Comparison of ENCODE assay signal across 10 cellular contexts in the genomic region with DNA sequence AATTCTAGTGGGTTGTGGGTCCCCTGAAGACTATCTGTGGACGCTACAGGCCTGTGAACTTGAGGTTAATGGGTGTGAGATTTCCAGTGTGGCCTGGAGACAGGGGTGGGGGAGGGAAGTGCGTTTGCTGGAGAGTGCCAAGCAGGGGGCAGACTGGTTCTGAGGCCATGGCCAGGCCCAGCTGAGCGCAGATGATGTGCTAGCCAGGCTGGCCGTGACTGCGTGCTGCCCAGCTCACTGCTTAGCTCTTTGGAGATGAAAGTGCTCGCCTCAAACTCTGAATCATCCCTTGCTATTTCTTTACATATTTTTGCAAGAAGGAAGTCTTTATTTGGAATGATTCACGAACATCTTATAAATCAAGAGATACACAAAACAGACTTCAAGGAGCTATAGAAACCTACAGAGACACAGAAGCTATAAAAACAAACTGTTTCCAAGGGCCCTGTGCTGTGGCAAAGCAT.
DNase-seq lines count a peak whose midpoint lies in the region; ATAC-seq, FAIRE-seq and TF ChIP-seq lines count a peak whose summit lies in the region.
"Had no signal": no experiment of that assay in that cellular context is flagged by ENCODE, and none has a peak within 500 bp of the region (broad histone marks: within the 10 kb centered on the region; RNA-seq: fewer than 3 reads in every experiment).

No MANE protein-coding gene starts in this region.

- ATAC-seq in GM23338 (peak; percentile 67), HG03442 (IDR thresholded peaks at IDR 0.05; ENCODE audit: unreplicated experiment) (no peak)

- H3K4me1 ChIP-seq in GM23338 (ENCODE audit: insufficient read depth) (peaks cover 6% of the 10 kb centered on the region; the same call in 1 of the 2 replicates), adipocyte (ENCODE audit: control insufficient read depth, insufficient read depth, low read length) (no peaks in the 10 kb centered on the region), ovary (ENCODE audit: insufficient read depth) (no peaks in the 10 kb centered on the region)

- peaks cover 4% of the 10 kb centered on the region for H3K27me3 Mint-ChIP-seq in GM23338 (ENCODE audit: insufficient read depth, low read depth, poor library complexity)

- TF ChIP-seq CTCF in GM23338 (conservative IDR thresholded peaks at IDR 0.05; ENCODE audit: low read depth in 2 of 2) = no peak; a peak in 1 of 4 replicates
- TF ChIP-seq CTCF in ovary (IDR thresholded peaks at IDR 0.05) = no peak

- intact Hi-C loops in ovary (cut with DNase I) = no loop called here

- H3K36me3 ChIP-seq in GM23338 (ENCODE audit: insufficient read depth) = no peaks in the 10 kb centered on the region
- no peaks in the 10 kb centered on the region for H3K36me3 ChIP-seq in adipocyte (ENCODE audit: control insufficient read depth, insufficient read depth, low read length, severe bottlenecking)
- H3K36me3 ChIP-seq in ovary = no peaks in the 10 kb centered on the region
- H3K36me3 ChIP-seq: neutrophil had no signal

- no peak overlapping the region for H3K27ac Mint-ChIP-seq in GM23338

- H3K4me3 ChIP-seq in GM23338 = no peak overlapping the region
- no peak overlapping the region for H3K4me3 ChIP-seq in adipocyte (ENCODE audit: low read length)
- H3K4me3 ChIP-seq in ovary = no peak overlapping the region

- H2AFZ ChIP-seq in GM23338 = peak overlapping the region; percentile 57

- 19 to 29% (median 23%) methylated on average over 7 of the region's 7 CpGs for WGBS in ovary, 3 donors

- no peak for FAIRE-seq in frontal cortex (lab: Jason Lieb, UNC)

- no peaks in the 10 kb centered on the region; the same call in none of the 2 replicates for H3K9me2 ChIP-seq in GM23338 (ENCODE audit: insufficient read depth)

- no peaks in the 10 kb centered on the region for H3K27me3 ChIP-seq in GM23338 (ENCODE audit: insufficient read depth)
- H3K27me3 ChIP-seq in adipocyte (replicated peaks; ENCODE audit: control insufficient read depth, insufficient read depth, low read length) = peaks cover 5% of the 10 kb centered on the region
- no peaks in the 10 kb centered on the region for H3K27me3 ChIP-seq in ovary
- H3K27me3 ChIP-seq: neutrophil had no signal

- H3F3A ChIP-seq in GM23338 (replicated peaks; ENCODE audit: low read depth) = no peaks in the 10 kb centered on the region

- no peak overlapping the region for H3K4me3 Mint-ChIP-seq in GM23338

- TF ChIP-seq EP300 in ovary (IDR thresholded peaks at IDR 0.05) = no peak

- no peak overlapping the region for H3K4me2 ChIP-seq in GM23338

- H3K36me3 Mint-ChIP-seq in GM23338 (ENCODE audit: low read depth) = no peaks in the 10 kb centered on the region

- no peaks in the 10 kb centered on the region for H4K20me1 ChIP-seq in GM23338 (replicated peaks; ENCODE audit: insufficient read depth)

- H3K27ac ChIP-seq in GM23338 (ENCODE audit: low read depth) = no peak overlapping the region
- H3K27ac ChIP-seq in ovary = no peak overlapping the region
- H3K27ac ChIP-seq: neutrophil had no signal

- DNase-seq in GM23338 (ENCODE audit: low spot score) (no peak), adipocyte (ENCODE audit: low read depth) (peak; percentile 79), frontal cortex (ENCODE audit: low spot score in 2 of 2) (peak; percentile 26 to 49), putamen (ENCODE audit: low spot score) (peak; percentile 61), KG1 (lab: John Stamatoyannopoulos, UW) (no peak), COLO668 (lab: John Stamatoyannopoulos, UW; ENCODE audit: unreplicated experiment) (no peak), ovary (no peak)
- DNase-seq: activated T-cell treated with anti-CD3 and anti-CD28 coated beads, Interleukin-2, amount 50 U/mL, for 1 hour had no signal

- H3K9me3 ChIP-seq in adipocyte (ENCODE audit: control insufficient read depth, low read length) (no peaks in the 10 kb centered on the region), ovary (no peaks in the 10 kb centered on the region)
- H3K9me3 ChIP-seq: neutrophil had no signal

- no peaks in the 10 kb centered on the region for H3K9me3 Mint-ChIP-seq in GM23338

- no peaks in the 10 kb centered on the region for H3K79me2 ChIP-seq in GM23338 (replicated peaks; ENCODE audit: insufficient read depth)

- no peak for TF ChIP-seq POLR2A in ovary (IDR thresholded peaks at IDR 0.05)

- H3K9ac ChIP-seq in adipocyte (ENCODE audit: low read length) = no peak overlapping the region

- H3K4me1 Mint-ChIP-seq in GM23338 = peaks cover 20% of the 10 kb centered on the region

TF ChIP-seq in GM23338, 12 proteins besides CTCF, POLR2A, EP300 and RAD21:
- TF ChIP-seq EZH2 (IDR thresholded peaks at IDR 0.05; ENCODE audit: low read depth, unreplicated experiment) = no peak
- TF ChIP-seq, protein P1, sequence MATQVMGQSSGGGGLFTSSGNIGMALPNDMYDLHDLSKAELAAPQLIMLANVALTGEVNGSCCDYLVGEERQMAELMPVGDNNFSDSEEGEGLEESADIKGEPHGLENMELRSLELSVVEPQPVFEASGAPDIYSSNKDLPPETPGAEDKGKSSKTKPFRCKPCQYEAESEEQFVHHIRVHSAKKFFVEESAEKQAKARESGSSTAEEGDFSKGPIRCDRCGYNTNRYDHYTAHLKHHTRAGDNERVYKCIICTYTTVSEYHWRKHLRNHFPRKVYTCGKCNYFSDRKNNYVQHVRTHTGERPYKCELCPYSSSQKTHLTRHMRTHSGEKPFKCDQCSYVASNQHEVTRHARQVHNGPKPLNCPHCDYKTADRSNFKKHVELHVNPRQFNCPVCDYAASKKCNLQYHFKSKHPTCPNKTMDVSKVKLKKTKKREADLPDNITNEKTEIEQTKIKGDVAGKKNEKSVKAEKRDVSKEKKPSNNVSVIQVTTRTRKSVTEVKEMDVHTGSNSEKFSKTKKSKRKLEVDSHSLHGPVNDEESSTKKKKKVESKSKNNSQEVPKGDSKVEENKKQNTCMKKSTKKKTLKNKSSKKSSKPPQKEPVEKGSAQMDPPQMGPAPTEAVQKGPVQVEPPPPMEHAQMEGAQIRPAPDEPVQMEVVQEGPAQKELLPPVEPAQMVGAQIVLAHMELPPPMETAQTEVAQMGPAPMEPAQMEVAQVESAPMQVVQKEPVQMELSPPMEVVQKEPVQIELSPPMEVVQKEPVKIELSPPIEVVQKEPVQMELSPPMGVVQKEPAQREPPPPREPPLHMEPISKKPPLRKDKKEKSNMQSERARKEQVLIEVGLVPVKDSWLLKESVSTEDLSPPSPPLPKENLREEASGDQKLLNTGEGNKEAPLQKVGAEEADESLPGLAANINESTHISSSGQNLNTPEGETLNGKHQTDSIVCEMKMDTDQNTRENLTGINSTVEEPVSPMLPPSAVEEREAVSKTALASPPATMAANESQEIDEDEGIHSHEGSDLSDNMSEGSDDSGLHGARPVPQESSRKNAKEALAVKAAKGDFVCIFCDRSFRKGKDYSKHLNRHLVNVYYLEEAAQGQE (IDR thresholded peaks at IDR 0.05; ENCODE audit: unreplicated experiment) = no peak
- TF ChIP-seq NANOG (IDR thresholded peaks at IDR 0.05; ENCODE audit: borderline replicate concordance) = no peak
TF ChIP-seq in GM23338: peak in this region for 0.

Comparison
In these comparisons a context has a peak if more than half of its experiments do, and no peak if none do; other contexts are left out.
1. DNase-seq: peak in adipocyte (single experiment), frontal cortex (2 of 2) and putamen (single experiment); none in GM23338 (single experiment), KG1 (single experiment), COLO668 (single experiment) and ovary (0 of 5).